In the genomic region with DNA sequence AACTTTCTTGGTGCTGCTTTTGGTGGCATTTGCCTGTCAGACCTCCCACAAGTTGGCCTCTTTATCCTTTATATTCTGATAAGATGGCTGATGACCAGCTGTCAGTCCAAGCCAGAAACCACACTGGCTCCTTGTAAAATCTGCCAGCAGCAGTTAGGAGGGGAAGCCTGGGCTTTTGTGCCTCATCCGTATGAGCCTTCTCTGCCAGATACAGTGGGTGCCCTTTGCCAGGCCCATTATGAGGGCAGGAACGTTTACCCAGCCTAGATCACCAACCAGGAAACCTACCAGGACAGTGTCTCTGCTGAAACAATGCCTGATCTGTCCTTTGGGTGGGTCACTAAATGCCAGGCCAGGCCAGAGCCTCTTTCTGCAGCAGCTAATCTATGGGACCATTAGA, we compare ENCODE assay signal across 2 cellular contexts.
TF ChIP-seq lines count a peak whose summit lies in the region.

No MANE protein-coding gene starts in this region.

TF ChIP-seq in endothelial cell of umbilical vein, 7 proteins besides CTCF, POLR2A, EP300 and RAD21:
- TF ChIP-seq, protein P1, sequence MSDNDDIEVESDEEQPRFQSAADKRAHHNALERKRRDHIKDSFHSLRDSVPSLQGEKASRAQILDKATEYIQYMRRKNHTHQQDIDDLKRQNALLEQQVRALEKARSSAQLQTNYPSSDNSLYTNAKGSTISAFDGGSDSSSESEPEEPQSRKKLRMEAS (IDR thresholded peaks at IDR 0.05; ENCODE audit: insufficient read depth, insufficient read length): no peak
- TF ChIP-seq FOS (IDR thresholded peaks at IDR 0.05; ENCODE audit: borderline replicate concordance, insufficient read depth, low read length) (no peak), GATA2 (IDR thresholded peaks at IDR 0.05; ENCODE audit: insufficient read depth, insufficient read length, low read depth, low read length) (no peak), JUN (IDR thresholded peaks at IDR 0.05; ENCODE audit: borderline replicate concordance, insufficient read depth, insufficient read length, low read depth) (no peak), EZH2 (IDR thresholded peaks at IDR 0.05; ENCODE audit: borderline replicate concordance, low read depth, low read length, severe bottlenecking) (no peak), MYC (IDR thresholded peaks at IDR 0.05; ENCODE audit: low read depth, low read length) (no peak), POLR2AphosphoS5 (IDR thresholded peaks at IDR 0.05; ENCODE audit: insufficient read depth, low read depth, low read length) (no peak)

TF ChIP-seq in WTC11, 78 proteins besides CTCF, POLR2A, EP300 and RAD21:
- TF ChIP-seq, protein P2, sequence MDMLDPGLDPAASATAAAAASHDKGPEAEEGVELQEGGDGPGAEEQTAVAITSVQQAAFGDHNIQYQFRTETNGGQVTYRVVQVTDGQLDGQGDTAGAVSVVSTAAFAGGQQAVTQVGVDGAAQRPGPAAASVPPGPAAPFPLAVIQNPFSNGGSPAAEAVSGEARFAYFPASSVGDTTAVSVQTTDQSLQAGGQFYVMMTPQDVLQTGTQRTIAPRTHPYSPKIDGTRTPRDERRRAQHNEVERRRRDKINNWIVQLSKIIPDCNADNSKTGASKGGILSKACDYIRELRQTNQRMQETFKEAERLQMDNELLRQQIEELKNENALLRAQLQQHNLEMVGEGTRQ (CRISPR knock-in tag; IDR thresholded peaks at IDR 0.05): no peak
- TF ChIP-seq, protein P3, sequence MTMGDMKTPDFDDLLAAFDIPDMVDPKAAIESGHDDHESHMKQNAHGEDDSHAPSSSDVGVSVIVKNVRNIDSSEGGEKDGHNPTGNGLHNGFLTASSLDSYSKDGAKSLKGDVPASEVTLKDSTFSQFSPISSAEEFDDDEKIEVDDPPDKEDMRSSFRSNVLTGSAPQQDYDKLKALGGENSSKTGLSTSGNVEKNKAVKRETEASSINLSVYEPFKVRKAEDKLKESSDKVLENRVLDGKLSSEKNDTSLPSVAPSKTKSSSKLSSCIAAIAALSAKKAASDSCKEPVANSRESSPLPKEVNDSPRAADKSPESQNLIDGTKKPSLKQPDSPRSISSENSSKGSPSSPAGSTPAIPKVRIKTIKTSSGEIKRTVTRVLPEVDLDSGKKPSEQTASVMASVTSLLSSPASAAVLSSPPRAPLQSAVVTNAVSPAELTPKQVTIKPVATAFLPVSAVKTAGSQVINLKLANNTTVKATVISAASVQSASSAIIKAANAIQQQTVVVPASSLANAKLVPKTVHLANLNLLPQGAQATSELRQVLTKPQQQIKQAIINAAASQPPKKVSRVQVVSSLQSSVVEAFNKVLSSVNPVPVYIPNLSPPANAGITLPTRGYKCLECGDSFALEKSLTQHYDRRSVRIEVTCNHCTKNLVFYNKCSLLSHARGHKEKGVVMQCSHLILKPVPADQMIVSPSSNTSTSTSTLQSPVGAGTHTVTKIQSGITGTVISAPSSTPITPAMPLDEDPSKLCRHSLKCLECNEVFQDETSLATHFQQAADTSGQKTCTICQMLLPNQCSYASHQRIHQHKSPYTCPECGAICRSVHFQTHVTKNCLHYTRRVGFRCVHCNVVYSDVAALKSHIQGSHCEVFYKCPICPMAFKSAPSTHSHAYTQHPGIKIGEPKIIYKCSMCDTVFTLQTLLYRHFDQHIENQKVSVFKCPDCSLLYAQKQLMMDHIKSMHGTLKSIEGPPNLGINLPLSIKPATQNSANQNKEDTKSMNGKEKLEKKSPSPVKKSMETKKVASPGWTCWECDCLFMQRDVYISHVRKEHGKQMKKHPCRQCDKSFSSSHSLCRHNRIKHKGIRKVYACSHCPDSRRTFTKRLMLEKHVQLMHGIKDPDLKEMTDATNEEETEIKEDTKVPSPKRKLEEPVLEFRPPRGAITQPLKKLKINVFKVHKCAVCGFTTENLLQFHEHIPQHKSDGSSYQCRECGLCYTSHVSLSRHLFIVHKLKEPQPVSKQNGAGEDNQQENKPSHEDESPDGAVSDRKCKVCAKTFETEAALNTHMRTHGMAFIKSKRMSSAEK (CRISPR knock-in tag; IDR thresholded peaks at IDR 0.05; ENCODE audit: borderline replicate concordance): no peak
- TF ChIP-seq ZBTB43 (CRISPR knock-in tag; IDR thresholded peaks at IDR 0.05) (no peak), ATF6 (CRISPR knock-in tag; IDR thresholded peaks at IDR 0.05) (no peak), ERG (CRISPR knock-in tag; IDR thresholded peaks at IDR 0.05) (no peak), MXD4 (CRISPR knock-in tag; IDR thresholded peaks at IDR 0.05; ENCODE audit: borderline replicate concordance) (no peak), ZNF219 (CRISPR knock-in tag; IDR thresholded peaks at IDR 0.05; ENCODE audit: borderline replicate concordance) (no peak), NR3C1 (CRISPR knock-in tag; conservative IDR thresholded peaks at IDR 0.05; ENCODE audit: low read depth) (no peak), ESRRA (CRISPR knock-in tag; IDR thresholded peaks at IDR 0.05; ENCODE audit: borderline replicate concordance) (no peak)
